8 cellular contexts compared by ENCODE assay signal in the genomic region with DNA sequence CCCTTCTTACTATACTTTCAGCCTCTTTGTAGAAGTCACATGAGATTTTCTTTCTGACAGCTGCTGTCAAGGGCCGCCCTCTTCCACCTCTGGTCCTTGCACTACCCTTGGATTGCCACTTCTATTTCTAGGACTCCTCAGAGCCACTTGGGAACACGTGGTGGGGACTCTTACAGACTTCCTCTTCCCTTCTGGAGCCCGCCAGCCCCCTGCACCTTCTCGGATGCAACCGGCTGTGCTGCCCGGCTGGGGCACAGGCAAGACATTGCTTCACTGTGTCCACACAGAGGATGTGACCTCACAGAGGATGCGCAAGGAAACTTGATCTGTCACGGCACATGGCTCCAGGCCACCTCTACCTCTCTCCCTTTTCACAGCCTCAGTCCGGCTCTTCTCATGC. TPM values are rescaled to one million over a fixed set of nuclear protein-coding genes. Genes with fewer than 3 reads are reported as not detected.
DNase-seq lines count a peak whose midpoint lies in the region; ATAC-seq and TF ChIP-seq lines count a peak whose summit lies in the region.

No MANE protein-coding gene starts in this region.

- no peaks in the 10 kb centered on the region for H3K9me2 ChIP-seq in PC-3 (replicated peaks; ENCODE audit: low read length)

- H3K4me2 ChIP-seq in PC-3 (ENCODE audit: low read length), result no peak overlapping the region

- CTCF ChIA-PET in WTC11 (lab: Charles Lee) (interaction anchor here (0.5 to 1.4 kb wide), 3 partner anchors 12 to 29 kb away, joined by 3 to 7 read pairs (median 4); no protein-coding TSS in a partner anchor), PC-3 (lab: Charles Lee) (no interaction called here)

- H3K9me3 ChIP-seq in PC-3 (ENCODE audit: low read length), result no peaks in the 10 kb centered on the region

- H3K4me1 Mint-ChIP-seq in WTC11, result peaks cover 54% of the 10 kb centered on the region

- no peak overlapping the region for H3K9ac ChIP-seq in PC-3 (ENCODE audit: low read length)

- no peak for ATAC-seq in HG03432 (IDR thresholded peaks at IDR 0.05; ENCODE audit: unreplicated experiment)
- no peak for ATAC-seq in WTC11
- no peak for ATAC-seq in PC-3

- H3K4me3 ChIP-seq in cardiac fibroblast (replicated peaks in 1 of 2; ENCODE audit: low read depth in 2 of 2, low read length in 2 of 2) (no peak overlapping the region), PC-3 (ENCODE audit: low read length) (no peak overlapping the region)

- H2AFZ ChIP-seq in PC-3 (ENCODE audit: low read length), result no peak overlapping the region

- peaks cover 3% of the 10 kb centered on the region; the same call in 1 of the 2 replicates for H3K36me3 Mint-ChIP-seq in WTC11

- TF ChIP-seq CTCF in cardiac fibroblast (IDR thresholded peaks at IDR 0.05; ENCODE audit: low read depth, low read length), result no peak
- TF ChIP-seq CTCF in WTC11 (IDR thresholded peaks at IDR 0.05), result no peak
- no peak for TF ChIP-seq CTCF in PC-3 (conservative IDR thresholded peaks at IDR 0.05; ENCODE audit: low read depth, low read length)

- no peaks in the 10 kb centered on the region for H4K20me1 ChIP-seq in PC-3 (ENCODE audit: low read length)

- intact Hi-C loops in PC-3 (cut with micrococcal nuclease), result no loop called here

- DNase-seq in GM04504 (ENCODE audit: low read depth) (peak; percentile 28), NCI-H510A treated with DMSO at 0.1 percent for 48 hours (lab: John Stamatoyannopoulos, UW) (peak; percentile 37), cardiac fibroblast (ENCODE audit: low read depth in 2 of 2) (peak; percentile 43 to 63), pons (ENCODE audit: low spot score) (peak; percentile 71), WTC11 (ENCODE audit: low spot score) (no peak), PC-3 (no peak)
- no peak for DNase-seq in central memory CD4-positive, alpha-beta T cell

- H3K27ac Mint-ChIP-seq in WTC11, result no peak overlapping the region

- POLR2A ChIA-PET in WTC11 (lab: Charles Lee), result no interaction called here
- POLR2A ChIA-PET in PC-3 (lab: Charles Lee; ENCODE audit: unreplicated experiment), result no interaction called here

- H3K27ac ChIP-seq in PC-3 (ENCODE audit: low read length), result no peak overlapping the region

- H3F3A ChIP-seq in PC-3 (ENCODE audit: low read length, unreplicated experiment), result no peaks in the 10 kb centered on the region

- BruUV-seq in PC-3 (replicated peaks; lab: Mats Ljungman, UMichigan), result no TSS peak

- peaks cover 14% of the 10 kb centered on the region for H3K79me2 ChIP-seq in PC-3 (ENCODE audit: low read length)

- H3K36me3 ChIP-seq in PC-3 (ENCODE audit: low read depth, low read length), result no peaks in the 10 kb centered on the region

- peaks cover 48% of the 10 kb centered on the region for H3K4me1 ChIP-seq in PC-3 (ENCODE audit: insufficient read depth, low read length)

- no peaks in the 10 kb centered on the region for H3K9me3 Mint-ChIP-seq in WTC11

- no peak overlapping the region for H3K4me3 Mint-ChIP-seq in WTC11

- peaks cover 16% of the 10 kb centered on the region for H3K27me3 Mint-ChIP-seq in WTC11 (ENCODE audit: low read depth)

- H3K27me3 ChIP-seq in PC-3 (ENCODE audit: low read length), result no peaks in the 10 kb centered on the region

TF ChIP-seq in WTC11, 78 proteins besides CTCF, POLR2A, EP300 and RAD21 (continues in another document):
- TF ChIP-seq TCF7 (CRISPR knock-in tag; IDR thresholded peaks at IDR 0.05; ENCODE audit: low read depth), result no peak
- no peak for TF ChIP-seq SP1 (CRISPR knock-in tag; conservative IDR thresholded peaks at IDR 0.05)
- TF ChIP-seq, protein P1, sequence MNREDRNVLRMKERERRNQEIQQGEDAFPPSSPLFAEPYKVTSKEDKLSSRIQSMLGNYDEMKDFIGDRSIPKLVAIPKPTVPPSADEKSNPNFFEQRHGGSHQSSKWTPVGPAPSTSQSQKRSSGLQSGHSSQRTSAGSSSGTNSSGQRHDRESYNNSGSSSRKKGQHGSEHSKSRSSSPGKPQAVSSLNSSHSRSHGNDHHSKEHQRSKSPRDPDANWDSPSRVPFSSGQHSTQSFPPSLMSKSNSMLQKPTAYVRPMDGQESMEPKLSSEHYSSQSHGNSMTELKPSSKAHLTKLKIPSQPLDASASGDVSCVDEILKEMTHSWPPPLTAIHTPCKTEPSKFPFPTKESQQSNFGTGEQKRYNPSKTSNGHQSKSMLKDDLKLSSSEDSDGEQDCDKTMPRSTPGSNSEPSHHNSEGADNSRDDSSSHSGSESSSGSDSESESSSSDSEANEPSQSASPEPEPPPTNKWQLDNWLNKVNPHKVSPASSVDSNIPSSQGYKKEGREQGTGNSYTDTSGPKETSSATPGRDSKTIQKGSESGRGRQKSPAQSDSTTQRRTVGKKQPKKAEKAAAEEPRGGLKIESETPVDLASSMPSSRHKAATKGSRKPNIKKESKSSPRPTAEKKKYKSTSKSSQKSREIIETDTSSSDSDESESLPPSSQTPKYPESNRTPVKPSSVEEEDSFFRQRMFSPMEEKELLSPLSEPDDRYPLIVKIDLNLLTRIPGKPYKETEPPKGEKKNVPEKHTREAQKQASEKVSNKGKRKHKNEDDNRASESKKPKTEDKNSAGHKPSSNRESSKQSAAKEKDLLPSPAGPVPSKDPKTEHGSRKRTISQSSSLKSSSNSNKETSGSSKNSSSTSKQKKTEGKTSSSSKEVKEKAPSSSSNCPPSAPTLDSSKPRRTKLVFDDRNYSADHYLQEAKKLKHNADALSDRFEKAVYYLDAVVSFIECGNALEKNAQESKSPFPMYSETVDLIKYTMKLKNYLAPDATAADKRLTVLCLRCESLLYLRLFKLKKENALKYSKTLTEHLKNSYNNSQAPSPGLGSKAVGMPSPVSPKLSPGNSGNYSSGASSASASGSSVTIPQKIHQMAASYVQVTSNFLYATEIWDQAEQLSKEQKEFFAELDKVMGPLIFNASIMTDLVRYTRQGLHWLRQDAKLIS (CRISPR knock-in tag; IDR thresholded peaks at IDR 0.05; ENCODE audit: borderline replicate concordance), result no peak
- TF ChIP-seq, protein P2, sequence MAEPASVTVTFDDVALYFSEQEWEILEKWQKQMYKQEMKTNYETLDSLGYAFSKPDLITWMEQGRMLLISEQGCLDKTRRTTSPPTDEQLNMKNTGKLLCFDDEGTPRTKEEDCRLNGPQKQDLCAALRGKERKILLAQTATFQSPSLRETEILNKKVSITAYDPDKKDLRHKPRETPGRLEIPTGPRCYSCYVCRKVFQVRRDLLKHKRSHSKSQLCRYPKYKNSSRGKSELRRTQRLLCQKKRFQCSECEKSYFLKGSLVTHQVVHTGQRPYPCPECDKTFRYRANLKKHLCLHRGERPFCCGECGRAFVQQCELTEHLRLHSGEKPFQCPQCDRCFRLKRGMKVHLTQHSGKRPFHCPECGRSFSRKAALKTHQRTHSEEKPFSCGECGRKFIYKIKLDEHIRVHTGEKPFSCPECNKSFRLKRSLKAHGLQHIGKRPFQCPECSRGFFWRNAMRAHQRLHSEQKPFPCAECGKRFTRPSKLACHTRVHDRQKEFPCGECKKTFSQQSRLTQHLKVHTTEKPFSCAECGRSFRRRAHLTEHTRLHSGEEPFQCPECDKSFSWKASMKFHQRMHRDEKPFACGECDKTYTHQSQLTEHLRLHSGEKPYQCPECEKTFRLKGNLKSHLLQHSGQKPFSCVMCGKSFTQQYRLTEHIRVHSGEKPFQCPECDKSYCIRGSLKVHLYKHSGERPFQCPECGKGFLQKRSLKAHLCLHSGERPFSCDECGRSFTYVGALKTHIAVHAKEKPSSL (CRISPR knock-in tag; conservative IDR thresholded peaks at IDR 0.05), result no peak
- no peak for TF ChIP-seq CREB1 (CRISPR knock-in tag; IDR thresholded peaks at IDR 0.05)
- TF ChIP-seq ATF1 (CRISPR knock-in tag; IDR thresholded peaks at IDR 0.05), result no peak
- no peak for TF ChIP-seq FOXJ3 (CRISPR knock-in tag; IDR thresholded peaks at IDR 0.05; ENCODE audit: borderline replicate concordance)
- TF ChIP-seq, protein P3, sequence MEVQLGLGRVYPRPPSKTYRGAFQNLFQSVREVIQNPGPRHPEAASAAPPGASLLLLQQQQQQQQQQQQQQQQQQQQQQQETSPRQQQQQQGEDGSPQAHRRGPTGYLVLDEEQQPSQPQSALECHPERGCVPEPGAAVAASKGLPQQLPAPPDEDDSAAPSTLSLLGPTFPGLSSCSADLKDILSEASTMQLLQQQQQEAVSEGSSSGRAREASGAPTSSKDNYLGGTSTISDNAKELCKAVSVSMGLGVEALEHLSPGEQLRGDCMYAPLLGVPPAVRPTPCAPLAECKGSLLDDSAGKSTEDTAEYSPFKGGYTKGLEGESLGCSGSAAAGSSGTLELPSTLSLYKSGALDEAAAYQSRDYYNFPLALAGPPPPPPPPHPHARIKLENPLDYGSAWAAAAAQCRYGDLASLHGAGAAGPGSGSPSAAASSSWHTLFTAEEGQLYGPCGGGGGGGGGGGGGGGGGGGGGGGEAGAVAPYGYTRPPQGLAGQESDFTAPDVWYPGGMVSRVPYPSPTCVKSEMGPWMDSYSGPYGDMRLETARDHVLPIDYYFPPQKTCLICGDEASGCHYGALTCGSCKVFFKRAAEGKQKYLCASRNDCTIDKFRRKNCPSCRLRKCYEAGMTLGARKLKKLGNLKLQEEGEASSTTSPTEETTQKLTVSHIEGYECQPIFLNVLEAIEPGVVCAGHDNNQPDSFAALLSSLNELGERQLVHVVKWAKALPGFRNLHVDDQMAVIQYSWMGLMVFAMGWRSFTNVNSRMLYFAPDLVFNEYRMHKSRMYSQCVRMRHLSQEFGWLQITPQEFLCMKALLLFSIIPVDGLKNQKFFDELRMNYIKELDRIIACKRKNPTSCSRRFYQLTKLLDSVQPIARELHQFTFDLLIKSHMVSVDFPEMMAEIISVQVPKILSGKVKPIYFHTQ (CRISPR knock-in tag; IDR thresholded peaks at IDR 0.05), result no peak
- no peak for TF ChIP-seq RELA (CRISPR knock-in tag; IDR thresholded peaks at IDR 0.05; ENCODE audit: borderline replicate concordance)
- TF ChIP-seq GABPB1 (CRISPR knock-in tag; IDR thresholded peaks at IDR 0.05), result no peak

RNA-seq across cellular contexts. Expression of a gene that starts 2.4 kb away (rescaled TPM):
- total RNA-seq in WTC11 (2021) (7.8 to 8.1 TPM (median 8.0 TPM) in 3 replicates), PC-3 (2014; rRNA removed) (27.0 and 28.3 TPM in 2 replicates)

RNA-seq across cellular contexts. Expression of a gene that starts 39.4 kb away (rescaled TPM):
- total RNA-seq in WTC11 (2021), result 1.7 to 2.1 TPM (median 1.7 TPM) in 3 replicates
- 15.5 and 16.0 TPM in 2 replicates for total RNA-seq in PC-3 (2014; rRNA removed)

Comparison
In these comparisons a context has a peak if more than half of its experiments do, and no peak if none do; other contexts are left out.
1. DNase-seq: peak in GM04504 (single experiment), NCI-H510A treated with DMSO at 0.1 percent for 48 hours (single experiment), cardiac fibroblast (2 of 2) and pons (single experiment); none in central memory CD4-positive, alpha-beta T cell (single experiment), WTC11 (single experiment) and PC-3 (single experiment).